23 cellular contexts compared by ENCODE assay signal in the genomic region with DNA sequence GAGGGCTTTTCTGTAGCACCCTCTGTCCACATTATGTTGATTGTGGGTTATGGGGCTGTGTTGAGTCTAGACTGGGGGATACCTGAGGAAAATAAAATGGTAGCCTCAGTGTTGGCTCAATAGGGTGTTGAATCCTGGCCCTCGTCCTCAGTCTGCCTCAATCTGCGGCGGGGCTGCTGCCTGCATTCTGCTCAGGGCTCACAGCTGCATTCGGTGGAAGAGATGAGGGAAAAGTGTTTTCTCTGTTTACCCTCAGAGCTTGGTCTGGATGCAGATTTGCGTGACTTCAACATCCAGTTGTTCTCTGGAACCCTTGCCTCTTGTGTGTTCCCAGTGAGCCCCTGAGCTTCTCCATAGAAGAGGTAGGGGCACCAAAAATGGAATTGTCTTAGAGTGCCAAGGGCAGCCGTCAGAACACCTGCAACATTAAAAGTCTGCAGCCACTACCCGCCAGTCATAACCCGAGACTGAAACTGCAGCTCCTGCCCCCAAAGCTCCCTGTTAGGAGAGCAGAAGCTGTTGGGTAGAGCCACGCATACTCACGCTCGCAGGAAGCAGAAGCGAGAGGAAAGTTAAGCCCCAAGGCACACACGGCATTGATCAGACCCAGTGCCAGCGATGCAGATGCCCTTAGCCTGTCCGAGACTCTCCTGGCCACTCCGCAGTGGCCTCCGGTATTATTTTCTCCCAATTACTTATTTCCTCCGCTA.
"Had no signal": no experiment of that assay in that cellular context is flagged by ENCODE, and none has a peak within 500 bp of the region (broad histone marks: within the 10 kb centered on the region; RNA-seq: fewer than 3 reads in every experiment).

No MANE protein-coding gene starts in this region.

- ATAC-seq: effector memory CD8-positive, alpha-beta T cell; left lobe of liver; naive thymus-derived CD4-positive, alpha-beta T cell; pancreas; right lobe of liver; stimulated activated effector memory CD8-positive, alpha-beta T cell treated with anti-CD3 and anti-CD28 coated beads, Interleukin-12 subunit alpha, Interleukin-12 subunit beta, amount 100 ng/mL, for 72 hours had no signal

- H3K4me1 ChIP-seq: esophagus squamous epithelium, pancreas, right lobe of liver, stomach, testis, tibial artery had no signal

- H3K36me3 ChIP-seq: esophagus squamous epithelium, pancreas, right lobe of liver, stomach, tibial artery had no signal

- H3K9me3 ChIP-seq: esophagus squamous epithelium, pancreas, right lobe of liver, stomach, testis had no signal

- FAIRE-seq: endometrium, kidney, pancreas, urothelium cell line had no signal

- H3K27ac ChIP-seq: esophagus squamous epithelium, pancreas, right lobe of liver, stomach, testis, tibial artery had no signal

- H3K4me3 ChIP-seq: esophagus squamous epithelium, pancreas, right lobe of liver, stomach, testis, tibial artery had no signal

- H3K27me3 ChIP-seq: pancreas, right lobe of liver, testis had no signal

- DNase-seq: cerebellar nuclear complex; cortex of kidney; effector memory CD8-positive, alpha-beta T cell; erythroblast; esophagus squamous epithelium; foreskin melanocyte; kidney; mesenchymal stem cell; midbrain; naive thymus-derived CD4-positive, alpha-beta T cell; occipital lobe; stimulated activated CD4-positive, alpha-beta T cell treated with anti-CD3 and anti-CD28 coated beads, Interleukin-2, amount 100 ng/mL, for 24 hours; stimulated activated CD4-positive, alpha-beta T cell treated with anti-CD3 and anti-CD28 coated beads, Interleukin-4, amount 100 ng/mL, for 24 hours; stimulated activated naive CD4-positive, alpha-beta T cell treated with Interleukin-2 at 50 U/mL for 16 hours; stomach; testis had no signal
